ENCODE assay signal across 25 cellular contexts in genomic region chr14:70534904-70535303, GRCh38. TPM values are rescaled to one million over a fixed set of nuclear protein-coding genes. Genes with fewer than 3 reads are reported as not detected.
DNase-seq lines count a peak whose midpoint lies in the region; ATAC-seq and FAIRE-seq lines count a peak whose summit lies in the region.
"Had no signal": no experiment of that assay in that cellular context is flagged by ENCODE, and none has a peak within 500 bp of the region (broad histone marks: within the 10 kb centered on the region; RNA-seq: fewer than 3 reads in every experiment).

ADAM20 (minus strand) TSS chr14:70535004; CDS start chr14:70524757, 10,247 bp downstream.

- intact Hi-C loops in left ventricle myocardium superior (cut with micrococcal nuclease): no loop called here

- peak; percentile 54 for FAIRE-seq in HTR-8/SVneo (lab: Jason Lieb, UNC)
- FAIRE-seq in urothelium cell line (lab: Jason Lieb, UNC): peak; percentile 40
- FAIRE-seq: A204.1, GM12878, GM12892, GM18507 had no signal

- DNase-seq in HTR-8/SVneo (ENCODE audit: insufficient read length, low spot score): no peak
- DNase-seq in NCI-H69 (lab: John Stamatoyannopoulos, UW): peak; percentile 72
- DNase-seq in urothelium cell line (ENCODE audit: low spot score): no peak
- no peak for DNase-seq in left ventricle myocardium superior
- DNase-seq: 8988T; ACHN; BE2C; C1 segment of cervical spinal cord; CD4-positive, alpha-beta memory T cell; CD4-positive, CD25-positive, alpha-beta regulatory T cell; CD8-positive, alpha-beta memory T cell; COR-L47; DMS 273 treated with DMSO at 0.1 percent for 48 hours; DMS153; DMS53; DMS79; DND-41; EL; GDM1 had no signal

- ATAC-seq in left ventricle myocardium superior (no peak), GM21619 (IDR thresholded peaks at IDR 0.05; ENCODE audit: unreplicated experiment) (no peak)
- ATAC-seq: GM12878 had no signal

RNA-seq across cellular contexts. Expression of gene ADAM20, which starts in this region (rescaled TPM):
- total RNA-seq in left ventricle myocardium superior: 0.57 TPM
- total RNA-seq: G401 had no signal
